ENCODE assay signal across 8 cellular contexts in the genomic region with DNA sequence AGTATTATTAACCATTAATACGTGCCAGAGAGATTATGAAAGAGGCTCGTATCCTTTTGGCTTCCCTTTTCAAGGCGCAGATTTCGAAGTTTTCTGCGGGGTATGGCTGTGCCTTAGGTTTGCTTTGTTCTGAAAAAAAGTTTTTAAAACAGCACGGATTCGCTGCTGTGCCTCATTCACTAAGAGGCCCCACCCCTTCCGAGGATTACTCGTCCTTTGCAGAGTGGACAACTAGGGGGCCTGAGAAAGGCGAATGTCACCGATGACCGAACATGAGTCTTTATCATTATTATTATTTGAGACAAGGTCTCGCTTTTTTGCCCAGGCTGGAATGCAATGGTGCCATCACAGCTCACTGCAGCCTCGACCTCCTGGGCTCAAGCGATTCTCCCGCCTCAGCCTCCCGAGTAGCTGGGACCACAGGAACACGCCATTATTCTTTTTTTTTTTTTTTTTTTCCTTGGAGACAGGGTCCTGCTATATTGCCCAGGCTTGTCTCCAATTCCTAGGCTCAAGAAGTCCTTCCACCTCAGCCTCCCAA. TPM values are rescaled to one million over a fixed set of nuclear protein-coding genes. Genes with fewer than 3 reads are reported as not detected.
DNase-seq lines count a peak whose midpoint lies in the region; ATAC-seq and TF ChIP-seq lines count a peak whose summit lies in the region.

No MANE protein-coding gene starts in this region.

- dilution Hi-C loops in IMR-90 (cut with HindIII; ENCODE audit: low sequenced_read_pairs, unreplicated experiment), result no loop called here

- peak overlapping the region; percentile 53; the same call in 1 of the 3 replicates for H2BK15ac ChIP-seq in IMR-90 (ENCODE audit: low read depth, low read length)

- 0 out of 3 replicates have a peak, but pooled peaks have one; percentile 6 for ATAC-seq in DND-41 (ENCODE audit: insufficient read depth, low read depth)
- ATAC-seq in GM19397 (IDR thresholded peaks at IDR 0.05; ENCODE audit: unreplicated experiment), result peak; percentile 10
- ATAC-seq in IMR-90 (ENCODE audit: low read depth), result peak; percentile 77
- no peak for ATAC-seq in GM18519 (IDR thresholded peaks at IDR 0.05; ENCODE audit: low FRiP score, unreplicated experiment)

- POLR2A ChIA-PET in IMR-90 (lab: Charles Lee; ENCODE audit: unreplicated experiment), result interaction anchor here (0.6 to 0.8 kb wide), 3 partner anchors 70 to 294 kb away, joined by 4 to 9 read pairs (median 4); no protein-coding TSS in a partner anchor

- no peak overlapping the region for H2BK20ac ChIP-seq in IMR-90 (ENCODE audit: low read depth, low read length)

- intact Hi-C loops in IMR-90 (cut with micrococcal nuclease), result loop anchor here (2.0 to 5.0 kb wide), 6 partner anchors 34 to 245 kb away; a partner anchor contains a TSS
- intact Hi-C loops in esophagus muscularis mucosa (cut with DNase I), result loop anchor here (10.0 kb wide), 1 partner anchor 117 kb away; a partner anchor contains a TSS

- TF ChIP-seq POLR2A in IMR-90 (IDR thresholded peaks at IDR 0.05; ENCODE audit: low read depth, low read length) (no peak), esophagus muscularis mucosa (IDR thresholded peaks at IDR 0.05; ENCODE audit: low read depth) (no peak)

- H3K79me1 ChIP-seq in IMR-90 (ENCODE audit: low read depth in 1 of 2, low read length in 2 of 2), result peaks cover 5 to 29% of the 10 kb centered on the region in 2 experiments

- peak overlapping the region; percentile 23 to 82; a peak in 3 of 4 replicates for H3K4me3 ChIP-seq in DND-41 (ENCODE audit: low read depth in 1 of 2, low read length in 2 of 2)
- H3K4me3 ChIP-seq in IMR-90 (ENCODE audit: insufficient read depth, low read depth, low read length), result peak overlapping the region; percentile 97
- H3K4me3 ChIP-seq in WI38 (ENCODE audit: low read depth, low read length), result peak overlapping the region; percentile 89
- H3K4me3 ChIP-seq in esophagus muscularis mucosa, result peak overlapping the region; percentile 68 to 89 (median 82)
- H3K4me3 ChIP-seq in mucosa of stomach (ENCODE audit: low read length), result peak overlapping the region; percentile 91
- H3K4me3 ChIP-seq in urinary bladder (ENCODE audit: low read depth, low read length), result peak overlapping the region; percentile 84

- H3K27me3 ChIP-seq in DND-41 (ENCODE audit: insufficient read depth, low read length, poor library complexity) (no peaks in the 10 kb centered on the region), IMR-90 (ENCODE audit: control insufficient read depth, insufficient read depth, low read length) (no peaks in the 10 kb centered on the region), esophagus muscularis mucosa (no peaks in the 10 kb centered on the region), mucosa of stomach (ENCODE audit: control insufficient read depth, insufficient read depth, low read length) (no peaks in the 10 kb centered on the region)

- peak overlapping the region; percentile 90 for H3K14ac ChIP-seq in IMR-90 (replicated peaks; ENCODE audit: low read depth, low read length)

- H3K9me3 ChIP-seq in DND-41 (ENCODE audit: insufficient read depth, low read length, severe bottlenecking), result no peaks in the 10 kb centered on the region
- H3K9me3 ChIP-seq in IMR-90 (ENCODE audit: control insufficient read depth, insufficient read depth, low read length), result no peaks in the 10 kb centered on the region
- H3K9me3 ChIP-seq in esophagus muscularis mucosa, result no peaks in the 10 kb centered on the region
- H3K9me3 ChIP-seq in mucosa of stomach (ENCODE audit: control insufficient read depth, low read length), result no peaks in the 10 kb centered on the region

- H3K23ac ChIP-seq in IMR-90 (ENCODE audit: low read depth, low read length), result peak overlapping the region; percentile 92

- H3K4me2 ChIP-seq in DND-41 (ENCODE audit: insufficient read depth, low read length) (peak overlapping the region; percentile 63), IMR-90 (ENCODE audit: low read depth, low read length) (peak overlapping the region; percentile 87)

- BruUV-seq in IMR-90 (replicated peaks; lab: Mats Ljungman, UMichigan), result TSS peak; percentile 83

- peak overlapping the region; percentile 91 for H3K56ac ChIP-seq in IMR-90 (ENCODE audit: extremely low read depth, insufficient read depth, low read length)

- peak overlapping the region; percentile 100 for H2AK9ac ChIP-seq in IMR-90 (replicated peaks; ENCODE audit: low read depth, low read length, poor library complexity)

- H3K27ac ChIP-seq in DND-41 (ENCODE audit: low read length) (peak overlapping the region; percentile 86), IMR-90 (ENCODE audit: insufficient read depth, low read length) (peak overlapping the region; percentile 95), esophagus muscularis mucosa (replicated peaks in 1 of 4) (peak overlapping the region; percentile 90 to 97 (median 94)), urinary bladder (ENCODE audit: low read depth) (peak overlapping the region; percentile 98)

- H3K36me3 ChIP-seq in DND-41 (ENCODE audit: insufficient read depth, low read length), result peaks cover under 1% of the 10 kb centered on the region; the same call in 1 of the 2 replicates
- peaks cover 6% of the 10 kb centered on the region for H3K36me3 ChIP-seq in IMR-90 (ENCODE audit: control insufficient read depth, insufficient read depth, low read length)
- peaks cover 6 to 22% (median 15%) of the 10 kb centered on the region in 4 donors for H3K36me3 ChIP-seq in esophagus muscularis mucosa
- no peaks in the 10 kb centered on the region for H3K36me3 ChIP-seq in mucosa of stomach (ENCODE audit: control insufficient read depth, insufficient read depth, low read length)
- no peaks in the 10 kb centered on the region for H3K36me3 ChIP-seq in urinary bladder (ENCODE audit: insufficient read depth)

- CTCF ChIA-PET in IMR-90 (lab: Yijun Ruan, JAX), result interaction anchor here (0.6 kb wide), 1 partner anchor 99 kb away, joined by 5 read pairs; no protein-coding TSS in a partner anchor

- no peaks in the 10 kb centered on the region for H4K20me1 ChIP-seq in DND-41 (ENCODE audit: insufficient read depth, low read length)
- H4K20me1 ChIP-seq in IMR-90 (ENCODE audit: insufficient read depth, low read length), result no peaks in the 10 kb centered on the region

- H4K5ac ChIP-seq in IMR-90 (ENCODE audit: low read depth, low read length), result peak overlapping the region; percentile 75

- WGBS in IMR-90 (ENCODE audit: extremely low coverage in 2 of 2, insufficient read length in 1 of 2), 2 experiments, result no CpG with 5 or more reads among the region's 18 CpGs
- WGBS in esophagus muscularis mucosa, result 7% methylated on average over 18 of the region's 18 CpGs
- 5% methylated on average over 18 of the region's 18 CpGs for WGBS in urinary bladder

- peak overlapping the region; percentile 53 to 94; a peak in 3 of 4 replicates for H4K8ac ChIP-seq in IMR-90 (ENCODE audit: low read depth in 2 of 2, low read length in 2 of 2)

- 0 out of 2 replicates have a peak, but pooled peaks cover 3% of the 10 kb centered on the region for H3K9me1 ChIP-seq in IMR-90 (ENCODE audit: insufficient read depth, low read length)

- peak overlapping the region; percentile 53 for H2BK120ac ChIP-seq in IMR-90 (ENCODE audit: low read depth, low read length)

- TF ChIP-seq CTCF in DND-41 (IDR thresholded peaks at IDR 0.05; ENCODE audit: borderline replicate concordance, extremely low read depth, low read length, poor library complexity, severe bottlenecking), result no peak
- TF ChIP-seq CTCF in IMR-90 (conservative IDR thresholded peaks at IDR 0.05; ENCODE audit: low read depth, low read length), result peak; percentile 26; the same call in 1 of the 2 replicates
- TF ChIP-seq CTCF in WI38 (IDR thresholded peaks at IDR 0.05; ENCODE audit: low read depth, low read length), result 0 out of 2 replicates have a peak, but pooled peaks have one; percentile 3
- peak in 1 of 3 experiments; percentile 27 for TF ChIP-seq CTCF in esophagus muscularis mucosa (IDR thresholded peaks at IDR 0.05)

- in situ Hi-C loops in IMR-90 (cut with MboI; ENCODE audit: low sequenced_read_pairs), result loop anchor here (25.0 kb wide), 1 partner anchor 254 kb away; no protein-coding TSS in a partner anchor

- peak overlapping the region; percentile 91 for H2AFZ ChIP-seq in DND-41 (ENCODE audit: low read depth, low read length)
- peak overlapping the region; percentile 94 for H2AFZ ChIP-seq in IMR-90 (replicated peaks; ENCODE audit: low read length, poor library complexity)

- DNase-seq in DND-41 (peak; percentile 18), IMR-90 (peak; percentile 85), esophagus muscularis mucosa (ENCODE audit: extremely low spot score) (no peak)

- H3K4ac ChIP-seq in IMR-90 (ENCODE audit: low read depth, low read length), result peak overlapping the region; percentile 99

- peak overlapping the region; percentile 87 for H4K91ac ChIP-seq in IMR-90 (ENCODE audit: insufficient read depth, low read depth, low read length)

- no peak for TF ChIP-seq EP300 in esophagus muscularis mucosa (IDR thresholded peaks at IDR 0.05)

- TF ChIP-seq RAD21 in IMR-90 (IDR thresholded peaks at IDR 0.05; ENCODE audit: low read length), result peak; percentile 27; the same call in 1 of the 2 replicates

- H3K4me1 ChIP-seq in DND-41 (ENCODE audit: insufficient read depth, low read length), result peaks cover 22% of the 10 kb centered on the region
- peaks cover 2% of the 10 kb centered on the region for H3K4me1 ChIP-seq in IMR-90 (ENCODE audit: control insufficient read depth, insufficient read depth, low read length)
- H3K4me1 ChIP-seq in esophagus muscularis mucosa, result peaks cover 18 to 30% (median 25%) of the 10 kb centered on the region in 4 donors
- peaks cover 3% of the 10 kb centered on the region for H3K4me1 ChIP-seq in mucosa of stomach (ENCODE audit: control insufficient read depth, insufficient read depth, low read length)
- H3K4me1 ChIP-seq in urinary bladder (ENCODE audit: insufficient read depth), result no peaks in the 10 kb centered on the region

- peak overlapping the region; percentile 56 for H3K18ac ChIP-seq in IMR-90 (ENCODE audit: low read depth, low read length)

- H2BK5ac ChIP-seq in IMR-90 (ENCODE audit: low read depth, low read length, poor library complexity, severe bottlenecking), result peak overlapping the region; percentile 91

- H3K9ac ChIP-seq in DND-41 (ENCODE audit: low read depth, low read length) (peak overlapping the region; percentile 78), IMR-90 (ENCODE audit: low read depth, low read length) (peak overlapping the region; percentile 97), mucosa of stomach (ENCODE audit: low read length) (peak overlapping the region; percentile 99)

- H2AK5ac ChIP-seq in IMR-90 (ENCODE audit: low read depth, low read length), result peak overlapping the region; percentile 61; the same call in 1 of the 2 replicates

- H3K79me2 ChIP-seq in DND-41 (ENCODE audit: insufficient read depth, low read length), result peaks cover 13% of the 10 kb centered on the region; the same call in 1 of the 2 replicates

RNA-seq across cellular contexts. Expression of a gene that starts 0.7 kb away (rescaled TPM):
- total RNA-seq in IMR-90 (2012; rRNA removed) (53.1 and 64.7 TPM in 2 replicates), esophagus muscularis mucosa (100 to 1,000 TPM; 120 to 220 (median 172) TPM), urinary bladder (48.1 TPM)
- polyA plus RNA-seq in IMR-90 (2012; rRNA removed) (302 and 361 TPM in 2 replicates), urinary bladder (97.4 TPM)
- 13.0 and 33.3 TPM in 2 replicates for polyA plus RNA-seq in IMR-90 (2012; cell fraction: cytosol; rRNA removed)
- 11.4 and 110 TPM in 2 replicates for polyA plus RNA-seq in IMR-90 (2012; cell fraction: nucleus; rRNA removed; ENCODE audit: low replicate concordance)

RNA-seq across cellular contexts. Expression of a gene that starts 31.4 kb away (rescaled TPM):
- total RNA-seq in IMR-90 (2012; rRNA removed), result 29.4 and 66.4 TPM in 2 replicates
- polyA plus RNA-seq in IMR-90 (2012; rRNA removed), result 19.4 and 24.6 TPM in 2 replicates
- polyA plus RNA-seq in IMR-90 (2012; cell fraction: cytosol; rRNA removed), result 1.6 and 2.2 TPM in 2 replicates
- polyA plus RNA-seq in IMR-90 (2012; cell fraction: nucleus; rRNA removed; ENCODE audit: low replicate concordance), result 0.63 and 7.6 TPM in 2 replicates
- total RNA-seq in esophagus muscularis mucosa, result 10 to 100 TPM; 18.7 to 41.0 (median 35.5) TPM
- total RNA-seq in urinary bladder, result 105 TPM
- 27.7 TPM for polyA plus RNA-seq in urinary bladder

RNA-seq across cellular contexts. Expression of a gene that starts 36.3 kb away (rescaled TPM):
- 12.9 and 41.7 TPM in 2 replicates for total RNA-seq in IMR-90 (2012; rRNA removed)
- 31.0 and 32.7 TPM in 2 replicates for polyA plus RNA-seq in IMR-90 (2012; rRNA removed)
- 11.5 and 15.9 TPM in 2 replicates for polyA plus RNA-seq in IMR-90 (2012; cell fraction: cytosol; rRNA removed)
- 11.3 and 22.6 TPM in 2 replicates for polyA plus RNA-seq in IMR-90 (2012; cell fraction: nucleus; rRNA removed; ENCODE audit: low replicate concordance)
- 10 to 100 TPM; 15.4 to 22.8 (median 18.7) TPM for total RNA-seq in esophagus muscularis mucosa
- 14.4 TPM for total RNA-seq in urinary bladder
- 12.7 TPM for polyA plus RNA-seq in urinary bladder
